In the genomic region with DNA sequence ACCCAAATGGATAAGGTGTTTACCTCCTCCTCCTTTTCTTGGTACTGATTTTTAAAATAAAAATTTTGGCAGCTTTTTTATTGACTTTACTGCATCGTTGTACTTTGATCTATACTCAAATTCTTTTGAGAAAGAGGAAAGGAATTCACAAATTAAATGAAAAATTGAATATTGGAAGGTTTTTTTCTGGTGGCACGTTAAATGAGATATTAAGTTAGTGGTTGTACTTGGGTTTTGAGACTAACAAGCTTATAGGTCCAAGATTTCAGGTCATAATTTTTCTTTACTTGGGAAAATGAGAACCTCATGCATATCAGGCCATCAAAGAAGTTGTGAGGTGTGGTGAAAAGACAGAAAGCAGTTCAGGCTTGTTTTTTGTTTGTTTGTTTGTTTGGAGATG, we compare ENCODE assay signal across 25 cellular contexts.
"Had no signal": no experiment of that assay in that cellular context is flagged by ENCODE, and none has a peak within 500 bp of the region (broad histone marks: within the 10 kb centered on the region; RNA-seq: fewer than 3 reads in every experiment).

No MANE protein-coding gene starts in this region.

- H3K27me3 ChIP-seq: adrenal gland, cardiac muscle cell, dorsolateral prefrontal cortex, esophagus muscularis mucosa, foreskin keratinocyte, heart left ventricle, left lung, neutrophil, spleen, transverse colon had no signal

- H3K27ac Mint-ChIP-seq: activated CD4-positive, alpha-beta memory T cell treated with anti-CD3 and anti-CD28 coated beads for 36 hours; activated CD4-positive, alpha-beta T cell treated with anti-CD3 and anti-CD28 coated beads, Interleukin-2, amount 10 ng/mL, durations not matched to agents 24 days and 14 days; activated naive CD4-positive, alpha-beta T cell treated with anti-CD3 and anti-CD28 coated beads for 36 hours; activated naive CD8-positive, alpha-beta T cell treated with anti-CD3 and anti-CD28 coated beads for 36 hours; activated T-helper 1 cell treated with anti-CD3 and anti-CD28 coated beads, Interleukin-12 subunit alpha, Interleukin-12 subunit beta, Interleukin-2, Interleukin-4 antibody, amounts not matched to agents 30 ng/mL and 10 ng/mL and 1 ng/mL, durations not matched to agents 14 hours and 24 hours and 36 hours; nephron progenitor cell had no signal

- H3K36me3 ChIP-seq: adrenal gland, cardiac muscle cell, esophagus muscularis mucosa, heart left ventricle, left lung, lower lobe of right lung, neutrophil, spleen, transverse colon, WERI-Rb-1 had no signal

- H3K27ac ChIP-seq: adrenal gland, cardiac muscle cell, coronary artery, dorsolateral prefrontal cortex, esophagus muscularis mucosa, foreskin keratinocyte, heart left ventricle, neutrophil, spleen, WERI-Rb-1 had no signal

- H3K9me3 ChIP-seq: adrenal gland, esophagus muscularis mucosa, heart left ventricle, left lung, lower lobe of right lung, neutrophil, spleen, transverse colon had no signal

- ATAC-seq: activated CD4-positive, CD25-positive, alpha-beta regulatory T cell treated with anti-CD3 and anti-CD28 coated beads, Interleukin-2, amount 50 U/mL, for 24 hours; effector memory CD8-positive, alpha-beta T cell had no signal

- H3K27me3 Mint-ChIP-seq: activated CD4-positive, alpha-beta memory T cell treated with anti-CD3 and anti-CD28 coated beads for 36 hours; activated naive CD8-positive, alpha-beta T cell treated with anti-CD3 and anti-CD28 coated beads for 36 hours; brain; effector memory CD8-positive, alpha-beta T cell had no signal

- H3K36me3 Mint-ChIP-seq: activated CD4-positive, alpha-beta memory T cell treated with anti-CD3 and anti-CD28 coated beads for 36 hours; activated naive CD8-positive, alpha-beta T cell treated with anti-CD3 and anti-CD28 coated beads for 36 hours; brain had no signal

- DNase-seq: activated CD4-positive, alpha-beta T cell treated with anti-CD3 and anti-CD28 coated beads, Interleukin-2, amount 10 ng/mL, durations not matched to agents 24 days and 14 days; activated CD8-positive, alpha-beta memory T cell treated with anti-CD3 and anti-CD28 coated beads, Interleukin-2, amount 50 U/mL, for 4 hours; activated naive CD4-positive, alpha-beta T cell treated with anti-CD3 and anti-CD28 coated beads for 36 hours; aorta; dorsolateral prefrontal cortex; effector memory CD8-positive, alpha-beta T cell; nephron progenitor cell; spleen; T-helper 1 cell had no signal

- H3K4me3 ChIP-seq: adrenal gland, cardiac muscle cell, coronary artery, dorsolateral prefrontal cortex, esophagus muscularis mucosa, heart left ventricle, left lung, lower lobe of right lung, spleen, transverse colon had no signal

- H3K4me3 Mint-ChIP-seq: activated CD4-positive, alpha-beta memory T cell treated with anti-CD3 and anti-CD28 coated beads for 36 hours; activated CD4-positive, alpha-beta T cell treated with anti-CD3 and anti-CD28 coated beads, Interleukin-2, amount 10 ng/mL, durations not matched to agents 24 days and 14 days; activated naive CD4-positive, alpha-beta T cell treated with anti-CD3 and anti-CD28 coated beads for 36 hours; activated naive CD8-positive, alpha-beta T cell treated with anti-CD3 and anti-CD28 coated beads for 36 hours; activated T-helper 1 cell treated with anti-CD3 and anti-CD28 coated beads, Interleukin-12 subunit alpha, Interleukin-12 subunit beta, Interleukin-2, Interleukin-4 antibody, amounts not matched to agents 30 ng/mL and 10 ng/mL and 1 ng/mL, durations not matched to agents 14 hours and 24 hours and 36 hours; brain; effector memory CD8-positive, alpha-beta T cell; nephron progenitor cell had no signal

- H3K9me3 Mint-ChIP-seq: activated CD4-positive, alpha-beta memory T cell treated with anti-CD3 and anti-CD28 coated beads for 36 hours; activated CD4-positive, alpha-beta T cell treated with anti-CD3 and anti-CD28 coated beads, Interleukin-2, amount 10 ng/mL, durations not matched to agents 24 days and 14 days; activated naive CD4-positive, alpha-beta T cell treated with anti-CD3 and anti-CD28 coated beads for 36 hours; activated naive CD8-positive, alpha-beta T cell treated with anti-CD3 and anti-CD28 coated beads for 36 hours; activated T-helper 1 cell treated with anti-CD3 and anti-CD28 coated beads, Interleukin-12 subunit alpha, Interleukin-12 subunit beta, Interleukin-2, Interleukin-4 antibody, amounts not matched to agents 30 ng/mL and 10 ng/mL and 1 ng/mL, durations not matched to agents 14 hours and 24 hours and 36 hours; effector memory CD8-positive, alpha-beta T cell; nephron progenitor cell had no signal
